10 cellular contexts compared by ENCODE assay signal in the genomic region with DNA sequence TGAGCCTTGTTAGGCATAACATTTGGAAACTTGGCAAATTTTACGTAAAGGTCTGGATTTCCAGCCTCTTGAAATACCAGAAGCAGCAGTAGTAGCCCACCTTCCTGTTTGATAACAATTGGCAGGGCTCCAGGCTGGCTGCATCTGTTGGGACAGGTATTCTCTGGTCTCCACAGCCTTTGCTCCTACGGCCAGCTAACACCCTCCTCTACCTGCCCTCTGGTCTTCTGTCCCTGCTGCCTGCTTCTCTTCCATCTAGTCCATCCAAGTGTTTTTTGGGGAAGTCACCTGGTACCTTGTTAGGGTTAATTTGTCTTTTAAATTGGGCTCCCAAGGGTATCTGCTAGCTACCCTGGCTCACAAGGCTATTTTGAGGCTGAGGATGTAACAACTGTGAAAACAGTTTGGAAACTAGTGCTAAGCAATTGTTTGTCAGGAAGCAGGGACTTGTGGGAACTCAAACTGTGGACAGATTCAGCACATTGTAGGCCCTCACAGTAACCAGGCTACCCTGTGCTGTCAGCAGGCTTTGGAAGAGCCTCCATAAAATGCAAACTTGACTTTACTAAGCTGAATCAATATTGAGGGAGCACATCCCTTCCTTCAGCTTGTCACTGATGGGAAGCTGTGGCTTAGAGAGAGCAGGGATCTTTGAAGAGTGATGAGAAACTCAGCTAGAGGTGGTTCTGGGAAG. TPM values are rescaled to one million over a fixed set of nuclear protein-coding genes. Genes with fewer than 3 reads are reported as not detected.
A peak's percentile ranks its signal among the peaks of the same experiment; 100 is the strongest.
DNase-seq lines count a peak whose midpoint lies in the region; ATAC-seq and TF ChIP-seq lines count a peak whose summit lies in the region.
"Had no signal": no experiment of that assay in that cellular context is flagged by ENCODE, and none has a peak within 500 bp of the region (broad histone marks: within the 10 kb centered on the region; RNA-seq: fewer than 3 reads in every experiment).

No MANE protein-coding gene starts in this region.

- peaks cover 33% of the 10 kb centered on the region for H3K4me1 ChIP-seq in GM23248 (ENCODE audit: insufficient read depth)

- H3K9ac ChIP-seq in GM23248 = no peak overlapping the region

- peak overlapping the region; percentile 95 for H3K27ac Mint-ChIP-seq in WTC11
- H3K27ac Mint-ChIP-seq in memory B cell = peak overlapping the region; percentile 73

- peak overlapping the region; percentile 20; the same call in 1 of the 2 replicates for H3K27ac ChIP-seq in C4-2B
- H3K27ac ChIP-seq in GM23248 = peak overlapping the region; percentile 5; the same call in 1 of the 2 replicates
- H3K27ac ChIP-seq: stomach had no signal

- H3F3A ChIP-seq in GM23248 (ENCODE audit: insufficient read depth) = peaks cover 76% of the 10 kb centered on the region

- H3K4me3 ChIP-seq in GM23248 = no peak overlapping the region
- H3K4me3 ChIP-seq: MG63, stomach had no signal

- 95 to 100% methylated on average over 2 of the region's 2 CpGs for WGBS in GM23248 (ENCODE audit: low coverage in 1 of 2, low lambda C conversion rate in 2 of 2, missing lambda C conversion rate in 2 of 2), 2 experiments

- H3K9me3 ChIP-seq in GM23248 (ENCODE audit: low read depth) = no peaks in the 10 kb centered on the region
- H3K9me3 ChIP-seq: MG63, stomach had no signal

- H3K36me3 Mint-ChIP-seq in WTC11 = peaks cover 59% of the 10 kb centered on the region
- peaks cover 31% of the 10 kb centered on the region for H3K36me3 Mint-ChIP-seq in memory B cell

- no peaks in the 10 kb centered on the region for H3K27me3 Mint-ChIP-seq in WTC11 (ENCODE audit: low read depth)
- no peaks in the 10 kb centered on the region for H3K27me3 Mint-ChIP-seq in memory B cell

- peaks cover 55% of the 10 kb centered on the region for H3K36me3 ChIP-seq in GM23248 (ENCODE audit: low read depth)

- TF ChIP-seq CTCF in C4-2B (conservative IDR thresholded peaks at IDR 0.05) (no peak), WTC11 (IDR thresholded peaks at IDR 0.05) (no peak)

- H3K4me2 ChIP-seq in GM23248 (ENCODE audit: unreplicated experiment) = no peak overlapping the region

- no peaks in the 10 kb centered on the region for H3K9me2 ChIP-seq in GM23248 (ENCODE audit: insufficient read depth)

- peaks cover 23% of the 10 kb centered on the region for H4K20me1 ChIP-seq in GM23248 (ENCODE audit: insufficient read depth)

- CTCF ChIA-PET in WTC11 (lab: Charles Lee) = no interaction called here

- POLR2A ChIA-PET in WTC11 (lab: Charles Lee) = interaction anchor here (0.5 kb wide), 1 partner anchor 28 kb away, joined by 4 read pairs; no protein-coding TSS in a partner anchor

- H3K79me2 ChIP-seq in GM23248 (ENCODE audit: insufficient read depth) = peaks cover 47% of the 10 kb centered on the region

- H3K4me3 Mint-ChIP-seq in WTC11 (no peak overlapping the region), memory B cell (no peak overlapping the region)

- no peaks in the 10 kb centered on the region for H3K9me3 Mint-ChIP-seq in WTC11
- no peaks in the 10 kb centered on the region for H3K9me3 Mint-ChIP-seq in memory B cell

- H2AFZ ChIP-seq in GM23248 = no peak overlapping the region

- DNase-seq in GM23248 (no peak), WTC11 (ENCODE audit: low spot score) (no peak), memory B cell (ENCODE audit: low spot score in 2 of 2) (no peak), CD1c-positive myeloid dendritic cell (ENCODE audit: extremely low spot score) (no peak), COR-L47 (lab: John Stamatoyannopoulos, UW) (no peak)
- DNase-seq: MG63, NCI-H2227 treated with DMSO at 0.1 percent for 48 hours, stomach had no signal

- in situ Hi-C loops in GM23248 (cut with MboI) = loop anchor here (10.0 kb wide), 2 partner anchors 263 to 1153 kb away; no protein-coding TSS in a partner anchor

- ATAC-seq in WTC11 (peak; percentile 1; the same call in 1 of the 2 replicates), memory B cell (ENCODE audit: low read depth) (no peak), HG03139 (IDR thresholded peaks at IDR 0.05; ENCODE audit: unreplicated experiment) (no peak)

- H3K27me3 ChIP-seq in GM23248 (replicated peaks; ENCODE audit: insufficient read depth) = no peaks in the 10 kb centered on the region
- H3K27me3 ChIP-seq: MG63, stomach had no signal

- peaks cover 72% of the 10 kb centered on the region for H3K4me1 Mint-ChIP-seq in WTC11
- H3K4me1 Mint-ChIP-seq in memory B cell = peaks cover 34% of the 10 kb centered on the region

TF ChIP-seq in WTC11, 78 proteins besides CTCF, POLR2A, EP300 and RAD21 (continues in another document):
- TF ChIP-seq FOXK1 (CRISPR knock-in tag; IDR thresholded peaks at IDR 0.05) (no peak), CREB1 (CRISPR knock-in tag; IDR thresholded peaks at IDR 0.05) (no peak), KAT7 (CRISPR knock-in tag; IDR thresholded peaks at IDR 0.05; ENCODE audit: borderline replicate concordance) (no peak), RELA (CRISPR knock-in tag; IDR thresholded peaks at IDR 0.05; ENCODE audit: borderline replicate concordance) (no peak), ZBTB21 (CRISPR knock-in tag; IDR thresholded peaks at IDR 0.05; ENCODE audit: borderline replicate concordance) (no peak), SP1 (CRISPR knock-in tag; conservative IDR thresholded peaks at IDR 0.05) (no peak), NFATC4 (CRISPR knock-in tag; IDR thresholded peaks at IDR 0.05) (peak; percentile 78; the same call in 1 of the 2 replicates), ZBTB43 (CRISPR knock-in tag; IDR thresholded peaks at IDR 0.05) (no peak), STAT6 (CRISPR knock-in tag; conservative IDR thresholded peaks at IDR 0.05; ENCODE audit: low read depth) (no peak), ATF1 (CRISPR knock-in tag; IDR thresholded peaks at IDR 0.05) (no peak), SMAD3 (CRISPR knock-in tag; IDR thresholded peaks at IDR 0.05; ENCODE audit: borderline replicate concordance) (no peak), NFE2L1 (CRISPR knock-in tag; IDR thresholded peaks at IDR 0.05) (no peak)
- TF ChIP-seq, protein P1, sequence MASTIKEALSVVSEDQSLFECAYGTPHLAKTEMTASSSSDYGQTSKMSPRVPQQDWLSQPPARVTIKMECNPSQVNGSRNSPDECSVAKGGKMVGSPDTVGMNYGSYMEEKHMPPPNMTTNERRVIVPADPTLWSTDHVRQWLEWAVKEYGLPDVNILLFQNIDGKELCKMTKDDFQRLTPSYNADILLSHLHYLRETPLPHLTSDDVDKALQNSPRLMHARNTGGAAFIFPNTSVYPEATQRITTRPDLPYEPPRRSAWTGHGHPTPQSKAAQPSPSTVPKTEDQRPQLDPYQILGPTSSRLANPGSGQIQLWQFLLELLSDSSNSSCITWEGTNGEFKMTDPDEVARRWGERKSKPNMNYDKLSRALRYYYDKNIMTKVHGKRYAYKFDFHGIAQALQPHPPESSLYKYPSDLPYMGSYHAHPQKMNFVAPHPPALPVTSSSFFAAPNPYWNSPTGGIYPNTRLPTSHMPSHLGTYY (CRISPR knock-in tag; IDR thresholded peaks at IDR 0.05) = peak; percentile 22; the same call in 1 of the 2 replicates
- TF ChIP-seq, protein P2, sequence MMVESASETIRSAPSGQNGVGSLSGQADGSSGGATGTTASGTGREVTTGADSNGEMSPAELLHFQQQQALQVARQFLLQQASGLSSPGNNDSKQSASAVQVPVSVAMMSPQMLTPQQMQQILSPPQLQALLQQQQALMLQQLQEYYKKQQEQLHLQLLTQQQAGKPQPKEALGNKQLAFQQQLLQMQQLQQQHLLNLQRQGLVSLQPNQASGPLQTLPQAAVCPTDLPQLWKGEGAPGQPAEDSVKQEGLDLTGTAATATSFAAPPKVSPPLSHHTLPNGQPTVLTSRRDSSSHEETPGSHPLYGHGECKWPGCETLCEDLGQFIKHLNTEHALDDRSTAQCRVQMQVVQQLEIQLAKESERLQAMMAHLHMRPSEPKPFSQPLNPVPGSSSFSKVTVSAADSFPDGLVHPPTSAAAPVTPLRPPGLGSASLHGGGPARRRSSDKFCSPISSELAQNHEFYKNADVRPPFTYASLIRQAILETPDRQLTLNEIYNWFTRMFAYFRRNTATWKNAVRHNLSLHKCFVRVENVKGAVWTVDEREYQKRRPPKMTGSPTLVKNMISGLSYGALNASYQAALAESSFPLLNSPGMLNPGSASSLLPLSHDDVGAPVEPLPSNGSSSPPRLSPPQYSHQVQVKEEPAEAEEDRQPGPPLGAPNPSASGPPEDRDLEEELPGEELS (CRISPR knock-in tag; IDR thresholded peaks at IDR 0.05) = no peak

RNA-seq across cellular contexts. Expression of gene RPS24, which starts 8.5 kb away (rescaled TPM):
- 1,265 and 1,653 TPM in 2 replicates for total RNA-seq in GM23248 (2014; rRNA removed; shearing (Covaris generic))
- 660 and 669 TPM in 2 replicates for polyA plus RNA-seq in GM23248 (2016; fragmentation: Nextera tagmentation; extraction: Ambion mirVana)
- total RNA-seq in WTC11 (2021) = 1,819 to 2,002 TPM (median 1,916 TPM) in 3 replicates

RNA-seq across cellular contexts. Expression of gene POLR3A, which starts 12.9 kb away (rescaled TPM):
- 9.2 and 9.6 TPM in 2 replicates for total RNA-seq in GM23248 (2014; rRNA removed; shearing (Covaris generic))
- 11.9 and 12.8 TPM in 2 replicates for polyA plus RNA-seq in GM23248 (2016; fragmentation: Nextera tagmentation; extraction: Ambion mirVana)
- 27.5 to 32.2 TPM (median 27.9 TPM) in 3 replicates for total RNA-seq in WTC11 (2021)
